ENCODE assay signal across 8 cellular contexts in the genomic region with DNA sequence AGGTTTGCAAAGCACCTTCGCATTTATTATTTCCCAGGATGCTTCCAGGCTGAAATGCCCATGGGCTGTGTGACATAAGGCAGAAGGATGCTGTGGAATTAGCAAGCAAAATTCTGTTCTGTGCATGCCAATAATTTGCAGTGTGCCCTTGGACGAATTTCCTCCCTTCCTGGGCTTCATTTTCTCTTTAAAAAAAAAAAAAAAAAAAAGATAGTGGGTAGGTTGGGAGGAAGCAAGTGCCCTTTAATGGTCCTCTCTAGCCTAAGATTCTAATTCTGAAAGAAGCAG. TPM values are rescaled to one million over a fixed set of nuclear protein-coding genes. Genes with fewer than 3 reads are reported as not detected.
A peak's percentile ranks its signal among the peaks of the same experiment; 100 is the strongest.
DNase-seq lines count a peak whose midpoint lies in the region; ATAC-seq and TF ChIP-seq lines count a peak whose summit lies in the region.

No MANE protein-coding gene starts in this region.

- H3K4me1 Mint-ChIP-seq in neural crest cell: peaks cover 79% of the 10 kb centered on the region

- H3K27me3 Mint-ChIP-seq in neural crest cell (ENCODE audit: low read depth): peaks cover 39% of the 10 kb centered on the region

- H3K27ac Mint-ChIP-seq in neural crest cell (ENCODE audit: unreplicated experiment): no peak overlapping the region

- ATAC-seq in GM18505 (IDR thresholded peaks at IDR 0.05; ENCODE audit: unreplicated experiment): no peak

- H3K36me3 ChIP-seq in A673 (ENCODE audit: insufficient read depth, low read length, poor library complexity, severe bottlenecking) (peaks cover 12% of the 10 kb centered on the region), duodenal mucosa (ENCODE audit: control insufficient read depth in 1 of 2, insufficient read depth in 2 of 2, low read length in 2 of 2) (no peaks in the 10 kb centered on the region)

- CTCF ChIA-PET in A673 (lab: Charles Lee): interaction anchor here (0.5 to 1.2 kb wide), 2 partner anchors 21 to 76 kb away, joined by 3 to 6 read pairs; no protein-coding TSS in a partner anchor

- H3K27me3 ChIP-seq in A673 (replicated peaks; ENCODE audit: insufficient read depth, low read depth, low read length, poor library complexity) (no peaks in the 10 kb centered on the region), duodenal mucosa (ENCODE audit: control insufficient read depth in 1 of 2, insufficient read depth in 2 of 2, low read length in 2 of 2) (no peaks in the 10 kb centered on the region)

- H3K36me3 Mint-ChIP-seq in neural crest cell (ENCODE audit: low read depth): no peaks in the 10 kb centered on the region

- peak overlapping the region; percentile 17 to 34 for H3K9ac ChIP-seq in duodenal mucosa (ENCODE audit: low read depth in 1 of 2, low read length in 2 of 2)

- H3K9me3 Mint-ChIP-seq in neural crest cell: no peaks in the 10 kb centered on the region

- peaks cover 54% of the 10 kb centered on the region for H3K4me1 ChIP-seq in A673 (ENCODE audit: insufficient read depth, low read length, poor library complexity, severe bottlenecking)
- peaks cover 45 to 61% of the 10 kb centered on the region in 2 donors for H3K4me1 ChIP-seq in duodenal mucosa (ENCODE audit: control insufficient read depth in 1 of 2, insufficient read depth in 2 of 2, low read length in 2 of 2)

- POLR2A ChIA-PET in A673 (lab: Charles Lee; ENCODE audit: low non-redundant PET): no interaction called here

- no peak for TF ChIP-seq POLR2A in GM18505 (IDR thresholded peaks at IDR 0.05; ENCODE audit: borderline replicate concordance, extremely low read depth, insufficient read depth, insufficient read length)

- intact Hi-C loops in A673 (cut with micrococcal nuclease; ENCODE audit: unreplicated experiment) (no loop called here), posterior vena cava (cut with DNase I) (no loop called here)

- no TSS peak for BruUV-seq in A673 (replicated peaks; lab: Mats Ljungman, UMichigan)

- H3K4me3 ChIP-seq in A673 (ENCODE audit: low read depth, low read length, poor library complexity, severe bottlenecking) (peak overlapping the region; percentile 26), duodenal mucosa (ENCODE audit: low read depth in 1 of 2, low read length in 2 of 2) (peak overlapping the region in 1 of 2 donors; percentile 38)

- TF ChIP-seq CTCF in A673 (conservative IDR thresholded peaks at IDR 0.05; ENCODE audit: low read depth, low read length) (no peak), neural crest cell (conservative IDR thresholded peaks at IDR 0.05) (no peak)

- peak overlapping the region; percentile 99 for H3K27ac ChIP-seq in A673 (ENCODE audit: low read depth, low read length, poor library complexity, severe bottlenecking)
- peak overlapping the region; percentile 76 for H3K27ac ChIP-seq in duodenal mucosa (ENCODE audit: low read depth, low read length)

- H3K9me3 ChIP-seq in A673 (ENCODE audit: low read depth, low read length, poor library complexity, severe bottlenecking): no peaks in the 10 kb centered on the region
- H3K9me3 ChIP-seq in duodenal mucosa (ENCODE audit: control insufficient read depth in 1 of 2, low read length in 2 of 2): no peaks in the 10 kb centered on the region

- DNase-seq in A673 (ENCODE audit: low spot score) (no peak), NCI-H69 (lab: John Stamatoyannopoulos, UW) (peak; percentile 49), neural crest cell (ENCODE audit: low read depth, low spot score) (no peak), D341Med (ENCODE audit: low spot score) (no peak), posterior vena cava (ENCODE audit: low spot score) (no peak)
- no peak for DNase-seq in activated T-cell treated with anti-CD3 and anti-CD28 coated beads, Interleukin-2, amount 50 U/mL, for 48 hours

- peak overlapping the region; percentile 82 for H3K4me3 Mint-ChIP-seq in neural crest cell

RNA-seq across cellular contexts. Expression of a gene that starts 2.5 kb away (rescaled TPM):
- total RNA-seq in A673 (2021): 102 and 140 TPM in 2 replicates
- total RNA-seq in neural crest cell: 36.2 and 40.9 TPM in 2 replicates
- total RNA-seq in posterior vena cava: 100 to 1,000 TPM; 190 to 243 TPM

RNA-seq across cellular contexts. Expression of a gene that starts 30.7 kb away (rescaled TPM):
- total RNA-seq in A673 (2021): 45.0 and 46.1 TPM in 2 replicates
- total RNA-seq in neural crest cell: 23.5 and 23.7 TPM in 2 replicates
- total RNA-seq in posterior vena cava: under 1 TPM; 0.24 to 0.46 TPM

Comparison
In these comparisons a context has a peak if more than half of its experiments do, and no peak if none do; other contexts are left out.
1. RNA of a gene that starts 30.7 kb away (total RNA-seq): 45.0 to 46.1 TPM in A673 and 23.5 to 23.7 TPM in neural crest cell; 0.24 to 0.46 TPM in posterior vena cava; every median in the first group is over 10 times any median in the second.